In the genomic region with DNA sequence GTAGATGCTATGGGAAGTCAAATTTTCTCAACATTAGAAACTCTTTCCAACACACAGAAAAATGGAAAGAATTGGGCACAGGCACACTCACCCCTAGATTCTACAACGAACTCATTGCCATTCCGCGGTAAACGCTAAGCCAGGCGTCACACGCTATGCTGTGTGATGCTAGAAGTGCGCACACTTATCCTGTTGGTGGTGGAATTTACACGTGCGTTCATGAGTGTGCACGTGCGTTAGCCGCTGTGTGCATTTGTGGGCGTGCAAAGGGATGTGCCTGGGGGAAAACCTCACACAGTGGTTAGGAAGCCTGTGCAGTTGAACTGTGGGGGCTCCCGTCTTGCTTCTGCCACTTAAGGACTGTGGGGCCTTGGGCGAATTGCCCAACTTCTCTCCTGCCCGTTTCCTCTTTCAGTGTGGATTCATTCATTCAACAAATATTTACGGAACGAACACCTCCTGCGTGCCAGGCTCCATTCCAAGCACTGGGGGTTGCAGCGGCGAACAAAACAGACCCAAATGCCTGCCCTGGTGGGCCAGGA, we compare ENCODE assay signal across 1 cellular context.
TF ChIP-seq lines count a peak whose summit lies in the region.

No MANE protein-coding gene starts in this region.

TF ChIP-seq in SK-N-SH treated with all-trans-retinoic acid at 6 μM for 48 hours, 23 proteins besides CTCF, POLR2A, EP300 and RAD21 (continued from another document):
- TF ChIP-seq ARNTL (CRISPR knock-in tag; IDR thresholded peaks at IDR 0.05; ENCODE audit: borderline replicate concordance, low read depth) = no peak
- no peak for TF ChIP-seq RARB (CRISPR knock-in tag; IDR thresholded peaks at IDR 0.05)
- TF ChIP-seq CSDC2 (CRISPR knock-in tag; IDR thresholded peaks at IDR 0.05) = no peak
- no peak for TF ChIP-seq TOX (CRISPR knock-in tag; IDR thresholded peaks at IDR 0.05; ENCODE audit: borderline replicate concordance)
- no peak for TF ChIP-seq ZFP3 (CRISPR knock-in tag; IDR thresholded peaks at IDR 0.05)
